ENCODE assay signal across 8 cellular contexts in the genomic region with DNA sequence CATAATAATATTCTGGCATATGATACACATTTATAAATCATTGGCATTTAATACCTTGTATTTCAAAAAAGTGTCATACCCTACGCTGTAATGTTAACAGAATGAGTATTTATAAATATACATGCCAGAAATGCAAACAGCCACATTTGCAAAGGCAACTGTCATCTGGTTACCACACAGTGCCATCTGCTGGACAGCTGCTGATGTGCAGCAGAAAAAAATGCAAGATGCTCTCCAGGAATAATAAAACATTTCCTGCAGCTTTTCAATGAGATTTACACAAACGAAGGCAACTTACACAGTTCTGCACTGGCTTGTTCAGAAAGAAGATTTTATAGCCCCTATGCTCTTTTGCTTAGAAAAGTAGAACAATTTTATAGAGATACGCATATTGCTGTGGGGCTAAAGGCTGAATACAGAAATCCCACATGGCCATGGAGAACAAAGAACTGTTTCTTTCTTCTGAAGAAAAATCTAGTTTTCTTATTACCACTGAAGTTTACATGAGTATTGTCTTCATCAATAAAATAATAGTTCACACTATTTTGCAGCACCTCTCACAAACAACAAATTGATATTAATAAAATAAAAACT.
DNase-seq lines count a peak whose midpoint lies in the region; ATAC-seq and TF ChIP-seq lines count a peak whose summit lies in the region.

No MANE protein-coding gene starts in this region.

- no peak overlapping the region for H4K5ac ChIP-seq in H9 (ENCODE audit: insufficient read length, low read depth, low read length)

- WGBS in H9 (ENCODE audit: extremely low coverage, insufficient read length, low lambda C conversion rate) = no CpG with 5 or more reads among the region's 3 CpGs

- no peaks in the 10 kb centered on the region for H3K9me3 ChIP-seq in H9 (ENCODE audit: control insufficient read depth, low read depth, low read length)

- no peak overlapping the region for H3K14ac ChIP-seq in H9 (ENCODE audit: insufficient read depth, low read length)

- H3K79me1 ChIP-seq in H9 (ENCODE audit: insufficient read depth, low read depth, low read length, poor library complexity, severe bottlenecking) = no peaks in the 10 kb centered on the region

- no peak overlapping the region for H3K4ac ChIP-seq in H9 (ENCODE audit: low read depth, low read length)

- no peak overlapping the region for H3K4me3 Mint-ChIP-seq in H9
- H3K4me3 Mint-ChIP-seq in WTC11 = no peak overlapping the region
- H3K4me3 Mint-ChIP-seq in stimulated activated memory B cell treated with anti-CD40 and anti-IgM and Interleukin-4, amounts not matched to agents 10 μg/mL and 1 μg/mL and 100 μg/mL, for 72 hours = no peak overlapping the region

- H3K23ac ChIP-seq in H9 (ENCODE audit: insufficient read length, low read depth, low read length) = no peak overlapping the region

- peak; percentile 92 for TF ChIP-seq CTCF in H9 (conservative IDR thresholded peaks at IDR 0.05)
- peak; percentile 80 for TF ChIP-seq CTCF in WTC11 (IDR thresholded peaks at IDR 0.05)

- no peaks in the 10 kb centered on the region for H3K23me2 ChIP-seq in H9 (ENCODE audit: insufficient read length, low read depth, low read length, poor library complexity, severe bottlenecking)

- no peak overlapping the region for H3K27ac ChIP-seq in H9 (ENCODE audit: insufficient read length, low read depth, low read length)

- CTCF ChIA-PET in WTC11 (lab: Charles Lee) = interaction anchor here (0.6 to 2.2 kb wide), 9 partner anchors 10 to 592 kb away, joined by 3 to 10 read pairs (median 4); no protein-coding TSS in a partner anchor

- no peak overlapping the region for H2BK15ac ChIP-seq in H9 (ENCODE audit: low read depth, low read length)

- no peak overlapping the region for H2BK5ac ChIP-seq in H9 (ENCODE audit: insufficient read length, low read length)

- no peaks in the 10 kb centered on the region for H3K4me1 ChIP-seq in H9 (ENCODE audit: insufficient read depth, low read length)

- H3K56ac ChIP-seq in H9 (ENCODE audit: insufficient read length, low read depth, low read length) = no peak overlapping the region

- H2AFZ ChIP-seq in H9 (ENCODE audit: low read length) = no peak overlapping the region

- H3T11ph ChIP-seq in H9 (ENCODE audit: low read length) = no peak overlapping the region

- H3K4me1 Mint-ChIP-seq in H9 = peaks cover 0 to 7% of the 10 kb centered on the region in 2 experiments; a peak in 2 of 4 replicates
- peaks cover 11% of the 10 kb centered on the region for H3K4me1 Mint-ChIP-seq in WTC11
- H3K4me1 Mint-ChIP-seq in stimulated activated memory B cell treated with anti-CD40 and anti-IgM and Interleukin-4, amounts not matched to agents 10 μg/mL and 1 μg/mL and 100 μg/mL, for 72 hours = no peaks in the 10 kb centered on the region

- no peaks in the 10 kb centered on the region for H4K20me1 ChIP-seq in H9 (ENCODE audit: control insufficient read depth, insufficient read depth, insufficient read length)

- H3K27me3 ChIP-seq in H9 (ENCODE audit: insufficient read depth, low read length) = no peaks in the 10 kb centered on the region

- H3K27me3 Mint-ChIP-seq in H9 (ENCODE audit: low read depth) (no peaks in the 10 kb centered on the region), WTC11 (ENCODE audit: low read depth) (no peaks in the 10 kb centered on the region)
- H3K27me3 Mint-ChIP-seq in stimulated activated memory B cell treated with anti-CD40 and anti-IgM and Interleukin-4, amounts not matched to agents 10 μg/mL and 1 μg/mL and 100 μg/mL, for 72 hours = peaks cover 8% of the 10 kb centered on the region

- POLR2A ChIA-PET in WTC11 (lab: Charles Lee) = no interaction called here

- no peak overlapping the region for H2BK120ac ChIP-seq in H9 (ENCODE audit: low read depth, low read length, poor library complexity, severe bottlenecking)

- no peak overlapping the region for H2BK20ac ChIP-seq in H9 (ENCODE audit: low read depth, low read length, poor library complexity, severe bottlenecking)

- DNase-seq in ELR (ENCODE audit: low read depth) (peak; percentile 62), H9 (peak; percentile 47), NCI-H1694 treated with DMSO at 0.1 percent for 48 hours (lab: John Stamatoyannopoulos, UW) (peak; percentile 48), WTC11 (ENCODE audit: low spot score) (peak; percentile 65), left lobe of liver (ENCODE audit: low spot score) (peak; percentile 49)
- peak; percentile 11 for DNase-seq in central memory CD4-positive, alpha-beta T cell
- peak; percentile 69 for DNase-seq in stimulated activated CD4-positive, alpha-beta T cell treated with anti-CD3 and anti-CD28 coated beads, Interleukin-4, amount 100 ng/mL, for 24 hours

- H3K27ac Mint-ChIP-seq in H9 = no peak overlapping the region
- no peak overlapping the region for H3K27ac Mint-ChIP-seq in WTC11
- no peak overlapping the region for H3K27ac Mint-ChIP-seq in stimulated activated memory B cell treated with anti-CD40 and anti-IgM and Interleukin-4, amounts not matched to agents 10 μg/mL and 1 μg/mL and 100 μg/mL, for 72 hours

- ATAC-seq in WTC11 = no peak
- peak; percentile 82 for ATAC-seq in left lobe of liver
- ATAC-seq in stimulated activated memory B cell treated with anti-CD40 and anti-IgM and Interleukin-4, amounts not matched to agents 10 μg/mL and 1 μg/mL and 100 μg/mL, for 72 hours = no peak

- H3K36me3 Mint-ChIP-seq in H9 (ENCODE audit: insufficient read depth in 1 of 3, low read depth in 3 of 3) = no peaks in the 10 kb centered on the region
- H3K36me3 Mint-ChIP-seq in WTC11 = no peaks in the 10 kb centered on the region
- H3K36me3 Mint-ChIP-seq in stimulated activated memory B cell treated with anti-CD40 and anti-IgM and Interleukin-4, amounts not matched to agents 10 μg/mL and 1 μg/mL and 100 μg/mL, for 72 hours = no peaks in the 10 kb centered on the region

- H3K4me2 ChIP-seq in H9 (ENCODE audit: insufficient read depth, insufficient read length, low read length) = no peak overlapping the region

- no peaks in the 10 kb centered on the region for H3K79me2 ChIP-seq in H9 (ENCODE audit: insufficient read depth, low read length)

- no peak overlapping the region for H4K91ac ChIP-seq in H9 (ENCODE audit: insufficient read length, low read depth, low read length)

- no peak overlapping the region for H2AK5ac ChIP-seq in H9 (ENCODE audit: insufficient read length, low read length)

- no peaks in the 10 kb centered on the region for H3K9me3 Mint-ChIP-seq in H9
- H3K9me3 Mint-ChIP-seq in WTC11 = no peaks in the 10 kb centered on the region
- H3K9me3 Mint-ChIP-seq in stimulated activated memory B cell treated with anti-CD40 and anti-IgM and Interleukin-4, amounts not matched to agents 10 μg/mL and 1 μg/mL and 100 μg/mL, for 72 hours = no peaks in the 10 kb centered on the region

- H4K8ac ChIP-seq in H9 (replicated peaks; ENCODE audit: insufficient read length, low read depth, low read length) = no peak overlapping the region

- no peak overlapping the region for H3K18ac ChIP-seq in H9 (ENCODE audit: insufficient read length, low read depth, low read length)

- no peak overlapping the region for H3K9ac ChIP-seq in H9 (ENCODE audit: extremely low read depth, insufficient read length, low read length)

- no peak overlapping the region for H2BK12ac ChIP-seq in H9 (ENCODE audit: insufficient read length, low read depth, low read length)

TF ChIP-seq in WTC11, 78 proteins besides CTCF, POLR2A, EP300 and RAD21:
- no peak for TF ChIP-seq NFATC4 (CRISPR knock-in tag; IDR thresholded peaks at IDR 0.05)
- TF ChIP-seq, protein P1, sequence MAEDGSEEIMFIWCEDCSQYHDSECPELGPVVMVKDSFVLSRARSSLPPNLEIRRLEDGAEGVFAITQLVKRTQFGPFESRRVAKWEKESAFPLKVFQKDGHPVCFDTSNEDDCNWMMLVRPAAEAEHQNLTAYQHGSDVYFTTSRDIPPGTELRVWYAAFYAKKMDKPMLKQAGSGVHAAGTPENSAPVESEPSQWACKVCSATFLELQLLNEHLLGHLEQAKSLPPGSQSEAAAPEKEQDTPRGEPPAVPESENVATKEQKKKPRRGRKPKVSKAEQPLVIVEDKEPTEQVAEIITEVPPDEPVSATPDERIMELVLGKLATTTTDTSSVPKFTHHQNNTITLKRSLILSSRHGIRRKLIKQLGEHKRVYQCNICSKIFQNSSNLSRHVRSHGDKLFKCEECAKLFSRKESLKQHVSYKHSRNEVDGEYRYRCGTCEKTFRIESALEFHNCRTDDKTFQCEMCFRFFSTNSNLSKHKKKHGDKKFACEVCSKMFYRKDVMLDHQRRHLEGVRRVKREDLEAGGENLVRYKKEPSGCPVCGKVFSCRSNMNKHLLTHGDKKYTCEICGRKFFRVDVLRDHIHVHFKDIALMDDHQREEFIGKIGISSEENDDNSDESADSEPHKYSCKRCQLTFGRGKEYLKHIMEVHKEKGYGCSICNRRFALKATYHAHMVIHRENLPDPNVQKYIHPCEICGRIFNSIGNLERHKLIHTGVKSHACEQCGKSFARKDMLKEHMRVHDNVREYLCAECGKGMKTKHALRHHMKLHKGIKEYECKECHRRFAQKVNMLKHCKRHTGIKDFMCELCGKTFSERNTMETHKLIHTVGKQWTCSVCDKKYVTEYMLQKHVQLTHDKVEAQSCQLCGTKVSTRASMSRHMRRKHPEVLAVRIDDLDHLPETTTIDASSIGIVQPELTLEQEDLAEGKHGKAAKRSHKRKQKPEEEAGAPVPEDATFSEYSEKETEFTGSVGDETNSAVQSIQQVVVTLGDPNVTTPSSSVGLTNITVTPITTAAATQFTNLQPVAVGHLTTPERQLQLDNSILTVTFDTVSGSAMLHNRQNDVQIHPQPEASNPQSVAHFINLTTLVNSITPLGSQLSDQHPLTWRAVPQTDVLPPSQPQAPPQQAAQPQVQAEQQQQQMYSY (CRISPR knock-in tag; IDR thresholded peaks at IDR 0.05) = no peak
TF ChIP-seq in WTC11: peak in this region for 0.

Comparison
In these comparisons a context has a peak if more than half of its experiments do, and no peak if none do; other contexts are left out.
1. DNase-seq: peak in every context shown above with its lines; median percentile 69 in stimulated activated CD4-positive, alpha-beta T cell treated with anti-CD3 and anti-CD28 coated beads, Interleukin-4, amount 100 ng/mL, for 24 hours; 65 in WTC11; 62 in ELR; 49 in left lobe of liver; 48 in NCI-H1694 treated with DMSO at 0.1 percent for 48 hours; 47 in H9; 11 in central memory CD4-positive, alpha-beta T cell.